In the genomic region with DNA sequence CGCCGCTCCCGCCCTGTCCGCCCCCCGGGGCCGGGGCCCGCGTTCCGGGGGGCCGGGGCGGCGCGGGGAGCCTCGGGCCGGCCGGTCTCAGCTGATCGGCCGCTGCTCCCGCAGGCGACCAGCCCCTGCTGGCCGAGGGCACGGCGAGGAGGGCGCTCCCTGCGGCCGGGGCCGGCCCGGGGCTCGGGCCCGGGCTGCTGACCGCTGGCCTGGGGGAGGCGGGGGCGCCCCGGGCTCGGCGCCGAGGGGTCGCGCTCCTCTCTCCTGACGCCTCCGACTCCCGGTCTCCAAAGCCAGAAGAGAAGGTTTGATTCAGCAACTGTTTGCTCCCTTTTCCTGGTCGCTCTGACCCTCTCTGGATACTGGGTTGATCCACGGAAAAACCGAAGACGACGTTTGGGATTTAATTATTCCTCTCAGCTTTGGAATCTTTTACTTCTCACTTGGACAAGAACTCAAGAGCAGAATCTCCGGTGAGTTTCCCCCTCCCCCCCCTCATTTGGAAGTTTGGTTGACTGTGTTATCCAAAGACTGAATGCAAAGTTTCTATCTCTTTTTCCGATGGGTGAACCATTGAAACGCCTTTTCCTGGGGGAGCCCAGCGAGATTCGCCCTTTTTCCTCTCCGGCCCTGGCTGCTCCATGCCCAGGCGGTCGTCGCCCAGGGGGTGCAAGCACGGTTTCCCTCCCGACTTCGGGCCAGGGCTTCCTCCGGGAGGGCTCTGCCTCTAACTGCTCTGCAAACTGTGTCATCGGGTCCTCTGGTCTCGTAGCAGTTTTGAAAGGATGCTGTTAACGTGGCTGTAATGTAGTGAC, we compare ENCODE assay signal across 8 cellular contexts.
A peak's percentile ranks its signal among the peaks of the same experiment; 100 is the strongest.
DNase-seq lines count a peak whose midpoint lies in the region; ATAC-seq and TF ChIP-seq lines count a peak whose summit lies in the region.

No MANE protein-coding gene starts in this region.

- H3K27me3 Mint-ChIP-seq in nephron progenitor cell (ENCODE audit: low read depth, poor library complexity): peaks cover 9% of the 10 kb centered on the region

- H3K9ac ChIP-seq in ES-I3 (ENCODE audit: low read depth, low read length): peak overlapping the region; percentile 99

- TF ChIP-seq CTCF in fibroblast of mammary gland (conservative IDR thresholded peaks at IDR 0.05; ENCODE audit: control insufficient read depth, insufficient read depth, low read depth, low read length) (no peak), nephron progenitor cell (IDR thresholded peaks at IDR 0.05) (no peak)

- peaks cover 13% of the 10 kb centered on the region for H3K4me1 ChIP-seq in ES-I3 (ENCODE audit: insufficient read depth, low read length)

- no peaks in the 10 kb centered on the region for H3K9me3 ChIP-seq in ES-I3 (ENCODE audit: control insufficient read depth, insufficient read depth, low read length)

- peaks cover 34% of the 10 kb centered on the region for H3K4me1 Mint-ChIP-seq in nephron progenitor cell

- H3K27ac Mint-ChIP-seq in nephron progenitor cell: peak overlapping the region; percentile 99

- in situ Hi-C loops in KBM-7 (cut with MboI; ENCODE audit: low pct_unique_long_range_greater_than_20kb, low sequenced_read_pairs): no loop called here

- DNase-seq in KBM-7 (peak; percentile 44), fibroblast of mammary gland (ENCODE audit: low read depth) (no peak), nephron progenitor cell (peak; percentile 51), amniotic stem cell (lab: John Stamatoyannopoulos, UW) (no peak), NCI-H2196 treated with DMSO at 0.1 percent for 48 hours (lab: John Stamatoyannopoulos, UW; ENCODE audit: unreplicated experiment) (no peak)
- DNase-seq in activated CD8-positive, alpha-beta memory T cell treated with anti-CD3 and anti-CD28 coated beads, Interleukin-2, amount 50 U/mL, for 48 hours: peak; percentile 63

- H3K36me3 ChIP-seq in ES-I3 (ENCODE audit: insufficient read depth, low read length): no peaks in the 10 kb centered on the region

- H3K9me3 Mint-ChIP-seq in nephron progenitor cell: no peaks in the 10 kb centered on the region

- H3K36me3 Mint-ChIP-seq in nephron progenitor cell (ENCODE audit: low read depth): peaks cover 14% of the 10 kb centered on the region

- H3K4me3 ChIP-seq in fibroblast of mammary gland (ENCODE audit: control insufficient read depth, low read depth, low read length): peak overlapping the region; percentile 94

- peak; percentile 16 for ATAC-seq in GM21381 (IDR thresholded peaks at IDR 0.05; ENCODE audit: unreplicated experiment)

- H3K4me3 Mint-ChIP-seq in nephron progenitor cell: peak overlapping the region; percentile 100

Comparison
In these comparisons a context has a peak if more than half of its experiments do, and no peak if none do; other contexts are left out.
1. DNase-seq: peak in KBM-7 (single experiment), activated CD8-positive, alpha-beta memory T cell treated with anti-CD3 and anti-CD28 coated beads, Interleukin-2, amount 50 U/mL, for 48 hours (single experiment) and nephron progenitor cell (single experiment); none in fibroblast of mammary gland (single experiment), amniotic stem cell (single experiment) and NCI-H2196 treated with DMSO at 0.1 percent for 48 hours (single experiment).